Comparison of ENCODE assay signal across 30 cellular contexts in genomic region chr2:177348735-177349693, GRCh38. TPM values are rescaled to one million over a fixed set of nuclear protein-coding genes. Genes with fewer than 3 reads are reported as not detected.
DNase-seq lines count a peak whose midpoint lies in the region; ATAC-seq, FAIRE-seq and TF ChIP-seq lines count a peak whose summit lies in the region.
"Had no signal": no experiment of that assay in that cellular context is flagged by ENCODE, and none has a peak within 500 bp of the region (broad histone marks: within the 10 kb centered on the region; RNA-seq: fewer than 3 reads in every experiment).

No MANE protein-coding gene starts in this region.

- no peak for DNase-seq in K562 (ENCODE audit: extremely low read depth in 1 of 4, low spot score in 3 of 4)
- DNase-seq in retina = peak; percentile 26
- no peak for DNase-seq in NCI-H345 treated with DMSO at 0.1 percent for 48 hours (lab: John Stamatoyannopoulos, UW; ENCODE audit: unreplicated experiment)
- DNase-seq in activated naive CD4-positive, alpha-beta T cell treated with anti-CD3 and anti-CD28 coated beads, Interleukin-2, amount 50 U/mL, for 16 hours = no peak
- no peak for DNase-seq in NCI-H1694 treated with DMSO at 0.1 percent for 48 hours (lab: John Stamatoyannopoulos, UW)
- DNase-seq: activated CD4-positive, alpha-beta T cell treated with anti-CD3 and anti-CD28 coated beads, Interleukin-2, amount 10 ng/mL, durations not matched to agents 24 days and 14 days; activated CD8-positive, alpha-beta memory T cell treated with anti-CD3 and anti-CD28 coated beads, Interleukin-2, amount 10 ng/mL, durations not matched to agents 7 days and 5 days; body of pancreas; CD8-positive, alpha-beta memory T cell; DMS153; effector memory CD4-positive, alpha-beta T cell; islet precursor cell; KBM-7; MM.1S; NCI-H1436 treated with DMSO at 0.1 percent for 48 hours; NCI-H524 treated with DMSO at 0.1 percent for 48 hours; spleen; stimulated activated CD4-positive, alpha-beta T cell treated with anti-CD3 and anti-CD28 coated beads, Interleukin-4, amount 100 ng/mL, for 24 hours; T-helper 17 cell; transverse colon had no signal

- H3K27me3 ChIP-seq in K562 (ENCODE audit: control insufficient read depth in 2 of 2, insufficient read depth in 2 of 2, low read length in 2 of 2) = no peaks in the 10 kb centered on the region
- H3K27me3 ChIP-seq in gastroesophageal sphincter = no peaks in the 10 kb centered on the region
- H3K27me3 ChIP-seq: body of pancreas, spleen, transverse colon had no signal

- POLR2A ChIA-PET in K562 (lab: Yijun Ruan, JAX) = interaction anchor here (0.7 kb wide), 1 partner anchor 15 kb away, joined by 3 read pairs; no protein-coding TSS in a partner anchor

- intact Hi-C loops in K562 (cut with micrococcal nuclease) = no loop called here

- in situ Hi-C loops in K562 (cut with MboI) = loop anchor here (5.0 kb wide), 1 partner anchor 83 kb away; no protein-coding TSS in a partner anchor

- H3K4me1 ChIP-seq in K562 (replicated peaks in 1 of 2; ENCODE audit: control insufficient read depth in 2 of 2, insufficient read depth in 2 of 2, low read length in 2 of 2) (no peaks in the 10 kb centered on the region), gastroesophageal sphincter (peaks cover 3 to 28% (median 12%) of the 10 kb centered on the region in 3 donors)
- H3K4me1 ChIP-seq: HAP-1 had no signal

- no peak for FAIRE-seq in K562 (lab: Jason Lieb, UNC)
- FAIRE-seq: frontal cortex, G401.6, RCC 7860 had no signal

- TF ChIP-seq POLR2A in K562 (conservative IDR thresholded peaks at IDR 0.05) (no peak), gastroesophageal sphincter (IDR thresholded peaks at IDR 0.05) (no peak)

- no peaks in the 10 kb centered on the region for H3K9me1 ChIP-seq in K562 (ENCODE audit: control insufficient read depth, insufficient read depth, low read length)

- CTCF ChIA-PET in K562 (lab: Yijun Ruan, JAX; ENCODE audit: low intra/inter-chr PET ratio) = no interaction called here

- H3K4me3 ChIP-seq in K562 = no peak overlapping the region
- no peak overlapping the region for H3K4me3 ChIP-seq in gastroesophageal sphincter
- H3K4me3 ChIP-seq: body of pancreas, HAP-1, SK-N-MC, spleen, transverse colon had no signal

- H3K36me3 ChIP-seq in K562 (ENCODE audit: control insufficient read depth, insufficient read depth, low read length) = no peaks in the 10 kb centered on the region; the same call in 2 of the 3 replicates
- H3K36me3 ChIP-seq in gastroesophageal sphincter = no peaks in the 10 kb centered on the region
- H3K36me3 ChIP-seq: HAP-1, transverse colon had no signal

- H3K9ac ChIP-seq in K562 (ENCODE audit: insufficient read depth in 1 of 2, low read depth in 2 of 2, low read length in 2 of 2) = no peak overlapping the region

- TF ChIP-seq CTCF in K562 (IDR thresholded peaks at IDR 0.05 in 2 of 3, conservative IDR thresholded peaks at IDR 0.05 in 1 of 3; ENCODE audit: insufficient read depth in 2 of 3, low read depth in 1 of 3, low read length in 3 of 3) (no peak), gastroesophageal sphincter (IDR thresholded peaks at IDR 0.05) (no peak)

- no peak for TF ChIP-seq RAD21 in K562 (CRISPR knock-in tag; conservative IDR thresholded peaks at IDR 0.05 in 1 of 2, IDR thresholded peaks at IDR 0.05 in 1 of 2)

- WGBS in K562 (ENCODE audit: insufficient coverage, low coverage, missing lambda C conversion rate) = 78% methylated on average over 3 of the region's 3 CpGs
- 88 to 95% methylated on average over 3 of the region's 3 CpGs for WGBS in gastroesophageal sphincter (ENCODE audit: low coverage in 1 of 2), 2 donors

- no peaks in the 10 kb centered on the region for H3K79me2 ChIP-seq in K562 (ENCODE audit: control insufficient read depth, insufficient read depth, low read length)

- H3K4me2 ChIP-seq in K562 (ENCODE audit: insufficient read depth, low read length) = no peak overlapping the region

- no TSS peak for BruUV-seq in K562 (replicated peaks; lab: Mats Ljungman, UMichigan)

- H4K20me1 ChIP-seq in K562 (replicated peaks; ENCODE audit: control insufficient read depth, insufficient read depth, low read length) = no peaks in the 10 kb centered on the region

- H2AFZ ChIP-seq in K562 (ENCODE audit: low read depth, low read length) = no peak overlapping the region

- H3K9me3 ChIP-seq in K562 (replicated peaks; ENCODE audit: control insufficient read depth, insufficient read depth, low read depth, low read length) (no peaks in the 10 kb centered on the region; the same call in 1 of the 2 replicates), gastroesophageal sphincter (no peaks in the 10 kb centered on the region)
- H3K9me3 ChIP-seq: body of pancreas, HAP-1, spleen, transverse colon had no signal

- TF ChIP-seq EP300 in K562 (IDR thresholded peaks at IDR 0.05; ENCODE audit: low read length) (no peak), gastroesophageal sphincter (IDR thresholded peaks at IDR 0.05) (no peak)

- no peak overlapping the region; the same call in 2 of the 3 replicates for H3K27ac ChIP-seq in K562 (ENCODE audit: extremely low read depth, low read depth, low read length)
- peak overlapping the region in 2 of 4 donors; percentile 9 to 61 for H3K27ac ChIP-seq in gastroesophageal sphincter
- H3K27ac ChIP-seq: body of pancreas, SK-N-MC, spleen, transverse colon, VCaP had no signal

- ATAC-seq in GM18868 (IDR thresholded peaks at IDR 0.05; ENCODE audit: unreplicated experiment) (peak; percentile 55), HG02759 (IDR thresholded peaks at IDR 0.05; ENCODE audit: unreplicated experiment) (peak; percentile 71), K562 (no peak), gastroesophageal sphincter (no peak)
- ATAC-seq: activated CD8-positive, alpha-beta memory T cell treated with anti-CD3 and anti-CD28 coated beads, Interleukin-2, amount 10 ng/mL, durations not matched to agents 7 days and 5 days; activated T-helper 17 cell treated with anti-CD3 and anti-CD28 coated beads, Interleukin-2, amount 50 U/mL, for 72 hours; body of pancreas; T-helper 17 cell had no signal

TF ChIP-seq in K562, 482 proteins besides CTCF, POLR2A, EP300 and RAD21 (continues in another document):
- 0 out of 2 replicates have a peak, but pooled peaks have one; percentile 20 for TF ChIP-seq PHB2 (IDR thresholded peaks at IDR 0.05; ENCODE audit: low read depth)
- TF ChIP-seq FOXK2 (conservative IDR thresholded peaks at IDR 0.05 in 1 of 2, IDR thresholded peaks at IDR 0.05 in 1 of 2; ENCODE audit: low read depth in 2 of 2) = 0 out of 4 replicates have a peak, but pooled peaks of 1 of the 2 experiments have one; percentile 16
- TF ChIP-seq PHF20 (IDR thresholded peaks at IDR 0.05; ENCODE audit: partially characterized antibody) = peak; percentile 43
- 0 out of 2 replicates have a peak, but pooled peaks have one; percentile 21 for TF ChIP-seq SMARCA5 (IDR thresholded peaks at IDR 0.05)
- no peak for TF ChIP-seq NCOA1 (IDR thresholded peaks at IDR 0.05; ENCODE audit: low read depth)
- TF ChIP-seq ZNF324 (CRISPR knock-in tag; IDR thresholded peaks at IDR 0.05) = no peak
- no peak for TF ChIP-seq NR2C1 (IDR thresholded peaks at IDR 0.05)
- TF ChIP-seq NR2C1 (tag; IDR thresholded peaks at IDR 0.05) = no peak
- peak; percentile 33 for TF ChIP-seq POLR2B (IDR thresholded peaks at IDR 0.05; ENCODE audit: low read depth, partially characterized antibody)
- TF ChIP-seq BRCA1 (IDR thresholded peaks at IDR 0.05) = no peak
- no peak for TF ChIP-seq BRCA1 (CRISPR knock-in tag; IDR thresholded peaks at IDR 0.05)
- no peak for TF ChIP-seq TEAD2 (tag; IDR thresholded peaks at IDR 0.05)
- no peak for TF ChIP-seq MYNN (IDR thresholded peaks at IDR 0.05)
- no peak for TF ChIP-seq MYNN (CRISPR knock-in tag; IDR thresholded peaks at IDR 0.05)
- no peak for TF ChIP-seq SMARCA4 (IDR thresholded peaks at IDR 0.05)
- TF ChIP-seq BCL6 (CRISPR knock-in tag; IDR thresholded peaks at IDR 0.05) = no peak
- no peak for TF ChIP-seq PTRF (tag; IDR thresholded peaks at IDR 0.05)
- no peak for TF ChIP-seq MAFG (tag; conservative IDR thresholded peaks at IDR 0.05)
- TF ChIP-seq TRIM24 (IDR thresholded peaks at IDR 0.05) = peak in 1 of 2 experiments; percentile 39; a peak in 1 of 4 replicates

RNA-seq across cellular contexts. Expression of gene AGPS, which starts 43.6 kb away (rescaled TPM):
- 22.6 and 91.3 TPM in 2 replicates for total RNA-seq in K562 (2011; cell fraction: chromatin; rRNA removed; ENCODE audit: low replicate concordance)
- total RNA-seq in K562 (2011; cell fraction: nucleolus; rRNA removed) = 7.7 and 12.5 TPM in 2 replicates
- total RNA-seq in K562 (2011; cell fraction: nucleoplasm; rRNA removed) = 32.9 and 66.5 TPM in 2 replicates
- 144 and 211 TPM in 2 replicates for total RNA-seq in K562 (2014; rRNA removed)
- 80.7 and 91.4 TPM in 2 replicates for total RNA-seq in K562 (2014; rRNA removed; fragmentation: Illumina TruSeq; extraction: Trizol)
- 66.2 and 73.4 TPM in 2 replicates for total RNA-seq in K562 (2015; rRNA removed; fragmentation: Illumina TruSeq; extraction: Trizol)
- 95.6 and 97.1 TPM in 2 replicates for total RNA-seq in K562 (2021)
- polyA plus RNA-seq in K562 (2011; rRNA removed) = 30.5 and 63.1 TPM in 2 replicates
- 10.1 and 10.3 TPM in 2 replicates for polyA plus RNA-seq in K562 (2011; cell fraction: cytosol; rRNA removed)
- polyA plus RNA-seq in K562 (2011; cell fraction: nucleus; rRNA removed) = 11.9 and 21.7 TPM in 2 replicates
- 39.2 and 44.1 TPM in 2 replicates for polyA plus RNA-seq in K562 (2012)
- 43.8 and 53.3 TPM in 2 replicates for polyA plus RNA-seq in K562 (2014; fragmentation: Illumina TruSeq; extraction: Trizol)
- polyA plus RNA-seq in K562 (2014; fragmentation: Nextera tagmentation; extraction: Ambion mirVana) = 10 to 100 TPM; 15.5 to 15.6 TPM
- polyA plus RNA-seq in K562 (2014; rRNA removed) = 55.5 and 60.1 TPM in 2 replicates
- 78.3 and 102 TPM in 2 replicates for polyA minus RNA-seq in K562 (2011; rRNA and poly(A)+ RNA removed)
- 27.3 and 41.2 TPM in 2 replicates for polyA minus RNA-seq in K562 (2011; cell fraction: cytosol; rRNA and poly(A)+ RNA removed)
- 27.6 and 51.5 TPM in 2 replicates for polyA minus RNA-seq in K562 (2011; cell fraction: nucleus; rRNA and poly(A)+ RNA removed)
- 10 to 100 TPM; 21.4 to 50.9 (median 34.3) TPM for total RNA-seq in gastroesophageal sphincter

Comparison
In these comparisons a context has a peak if more than half of its experiments do, and no peak if none do; other contexts are left out.
1. ATAC-seq: peak in GM18868 (single experiment) and HG02759 (single experiment); none in K562 (single experiment) and gastroesophageal sphincter (single experiment).